Comparison of ENCODE assay signal across 8 cellular contexts in the genomic region with DNA sequence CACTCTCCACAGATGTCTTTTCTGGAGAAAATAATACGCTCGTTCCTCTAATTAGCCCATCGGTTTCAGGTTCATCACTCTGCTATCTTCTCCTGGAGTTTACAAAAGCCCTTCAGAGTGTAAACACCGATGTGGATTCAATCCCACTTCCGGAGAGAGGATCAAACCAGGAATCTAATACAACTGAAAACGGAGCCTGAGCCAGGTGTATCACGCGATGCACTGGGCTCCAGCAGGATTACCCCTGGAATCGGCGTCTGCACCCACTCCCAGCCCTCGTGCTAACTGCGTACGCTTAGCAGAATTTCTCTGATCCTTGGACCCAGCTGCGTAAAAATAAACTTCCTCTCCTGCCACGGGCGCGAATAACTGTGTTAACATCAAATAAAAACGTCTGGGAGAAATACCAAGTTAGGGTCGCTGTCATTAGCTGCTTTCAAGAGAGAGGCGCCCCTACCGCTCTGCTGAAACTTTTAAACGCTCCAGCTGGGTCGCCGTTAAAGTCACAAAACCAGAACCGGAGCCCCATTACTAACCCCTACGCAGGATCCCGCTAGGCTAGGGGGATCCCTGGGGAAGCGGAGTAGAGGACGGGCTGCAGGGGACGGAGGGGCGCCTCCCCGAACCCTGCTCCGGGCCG. TPM values are rescaled to one million over a fixed set of nuclear protein-coding genes. Genes with fewer than 3 reads are reported as not detected.
DNase-seq lines count a peak whose midpoint lies in the region; ATAC-seq, FAIRE-seq and TF ChIP-seq lines count a peak whose summit lies in the region.

No MANE protein-coding gene starts in this region.

- H3K9ac ChIP-seq in PC-3 (ENCODE audit: low read length) (peak overlapping the region; percentile 95), endothelial cell of umbilical vein (replicated peaks; ENCODE audit: extremely low read depth, insufficient read depth, low read length) (peak overlapping the region; percentile 92)

- H3K4me2 ChIP-seq in PC-3 (ENCODE audit: low read length) (peak overlapping the region; percentile 84), endothelial cell of umbilical vein (ENCODE audit: insufficient read depth, low read length) (peak overlapping the region; percentile 70)

- H4K20me1 ChIP-seq in PC-3 (ENCODE audit: low read length) (0 out of 2 replicates have a peak, but pooled peaks cover 6% of the 10 kb centered on the region), endothelial cell of umbilical vein (replicated peaks; ENCODE audit: control insufficient read depth, extremely low read depth, insufficient read depth, low read length) (no peaks in the 10 kb centered on the region)

- CTCF ChIA-PET in AG04450 (lab: Charles Lee), result interaction anchor here (1.1 to 2.3 kb wide), 3 partner anchors 9 to 167 kb away, joined by 3 to 5 read pairs (median 4); no protein-coding TSS in a partner anchor
- CTCF ChIA-PET in PC-3 (lab: Charles Lee), result no interaction called here
- CTCF ChIA-PET in endothelial cell of umbilical vein (lab: Charles Lee), result interaction anchor here (0.6 kb wide), 1 partner anchor 9 kb away, joined by 3 read pairs; no protein-coding TSS in a partner anchor

- no peaks in the 10 kb centered on the region for H3K9me1 ChIP-seq in endothelial cell of umbilical vein (replicated peaks; ENCODE audit: control insufficient read depth, extremely low read depth, insufficient read depth, low read length)

- H3K27me3 ChIP-seq in AG04450 (ENCODE audit: control insufficient read depth, insufficient read depth, low read length) (no peaks in the 10 kb centered on the region), PC-3 (ENCODE audit: low read length) (no peaks in the 10 kb centered on the region), endothelial cell of umbilical vein (ENCODE audit: control insufficient read depth in 2 of 2, insufficient read depth in 2 of 2, low read length in 2 of 2) (no peaks in the 10 kb centered on the region), neutrophil (no peaks in the 10 kb centered on the region)

- no peak for DNase-seq in AG04450 (ENCODE audit: low read depth, low spot score)
- DNase-seq in PC-3, result peak; percentile 25
- DNase-seq in endothelial cell of umbilical vein (ENCODE audit: low read depth, low spot score), result peak; percentile 31
- no peak for DNase-seq in D721Med (ENCODE audit: insufficient read length, low spot score)
- no peak for DNase-seq in activated CD4-positive, CD25-positive, alpha-beta regulatory T cell treated with anti-CD3 and anti-CD28 coated beads, Interleukin-2, amount 50 U/mL, for 72 hours

- H2AFZ ChIP-seq in PC-3 (ENCODE audit: low read length), result peak overlapping the region; percentile 61
- H2AFZ ChIP-seq in endothelial cell of umbilical vein (ENCODE audit: low read depth, low read length), result no peak overlapping the region

- H3K27ac ChIP-seq in AG04450 (ENCODE audit: low read depth, low read length) (peak overlapping the region; percentile 84), PC-3 (ENCODE audit: low read length) (peak overlapping the region; percentile 44), endothelial cell of umbilical vein (ENCODE audit: insufficient read depth, low read depth, low read length) (peak overlapping the region; percentile 78), neutrophil (peak overlapping the region; percentile 94)

- peaks cover 13% of the 10 kb centered on the region for H3K4me1 ChIP-seq in PC-3 (ENCODE audit: insufficient read depth, low read length)
- peaks cover 13% of the 10 kb centered on the region for H3K4me1 ChIP-seq in endothelial cell of umbilical vein (ENCODE audit: control insufficient read depth, extremely low read depth, insufficient read depth, low read length)
- peaks cover 27 to 30% of the 10 kb centered on the region in 2 experiments for H3K4me1 ChIP-seq in neutrophil (ENCODE audit: control insufficient read depth in 1 of 2, insufficient read depth in 1 of 2, low read depth in 1 of 2, low read length in 1 of 2)

- intact Hi-C loops in PC-3 (cut with micrococcal nuclease), result loop anchor here (1.0 to 5.0 kb wide), 3 partner anchors 46 to 674 kb away; a partner anchor contains a TSS
- intact Hi-C loops in endothelial cell of umbilical vein (cut with micrococcal nuclease), result loop anchor here (1.0 to 10.0 kb wide), 5 partner anchors 20 to 166 kb away; a partner anchor contains a TSS

- TF ChIP-seq CTCF in AG04450 (IDR thresholded peaks at IDR 0.05; ENCODE audit: low read depth, low read length) (no peak), PC-3 (conservative IDR thresholded peaks at IDR 0.05; ENCODE audit: low read depth, low read length) (no peak), endothelial cell of umbilical vein (IDR thresholded peaks at IDR 0.05; ENCODE audit: extremely low read depth in 1 of 2, insufficient read depth in 1 of 2, low read depth in 1 of 2, low read length in 2 of 2) (no peak), neutrophil (IDR thresholded peaks at IDR 0.05) (no peak), D721Med (IDR thresholded peaks at IDR 0.05; ENCODE audit: insufficient read depth, missing control alignments) (no peak)

- dilution Hi-C loops in endothelial cell of umbilical vein (cut with MboI; ENCODE audit: extremely low pct_ligation_motif_present, low sequenced_read_pairs), result no loop called here

- H3K4me3 ChIP-seq in AG04450 (ENCODE audit: low read depth, low read length), result peak overlapping the region; percentile 95
- H3K4me3 ChIP-seq in PC-3 (ENCODE audit: low read length), result peak overlapping the region; percentile 100
- H3K4me3 ChIP-seq in endothelial cell of umbilical vein (replicated peaks in 1 of 3; ENCODE audit: insufficient read depth in 1 of 3, low read depth in 1 of 3, low read length in 3 of 3), result peak overlapping the region; percentile 85 to 92 (median 89)
- peak overlapping the region; percentile 76 to 80 for H3K4me3 ChIP-seq in neutrophil (ENCODE audit: low read depth in 1 of 2, low read length in 1 of 2)

- peaks cover 14% of the 10 kb centered on the region for H3K9me3 ChIP-seq in AG04450 (ENCODE audit: control insufficient read depth, insufficient read depth, low read length)
- no peaks in the 10 kb centered on the region for H3K9me3 ChIP-seq in PC-3 (ENCODE audit: low read length)
- no peaks in the 10 kb centered on the region for H3K9me3 ChIP-seq in endothelial cell of umbilical vein (replicated peaks; ENCODE audit: control insufficient read depth, insufficient read depth, low read length)
- H3K9me3 ChIP-seq in neutrophil, result no peaks in the 10 kb centered on the region

- peaks cover 47% of the 10 kb centered on the region for H3K79me2 ChIP-seq in PC-3 (ENCODE audit: low read length)
- H3K79me2 ChIP-seq in endothelial cell of umbilical vein (ENCODE audit: control insufficient read depth, insufficient read depth, low read length), result peaks cover 42% of the 10 kb centered on the region

- no peak for TF ChIP-seq POLR2A in endothelial cell of umbilical vein (IDR thresholded peaks at IDR 0.05; ENCODE audit: low read depth, low read length)

- TSS peak; percentile 51 for BruUV-seq in PC-3 (replicated peaks; lab: Mats Ljungman, UMichigan)
- BruUV-seq in endothelial cell of umbilical vein (replicated peaks; lab: Mats Ljungman, UMichigan), result TSS peak; percentile 40

- ATAC-seq in GM19395 (IDR thresholded peaks at IDR 0.05; ENCODE audit: unreplicated experiment) (peak; percentile 17), PC-3 (peak; percentile 28; the same call in 1 of the 2 replicates), HG03442 (IDR thresholded peaks at IDR 0.05; ENCODE audit: unreplicated experiment) (no peak)

- POLR2A ChIA-PET in AG04450 (lab: Yijun Ruan, JAX) (interaction anchor here (0.7 to 1.1 kb wide), 2 partner anchors 20 to 31 kb away, joined by 3 to 4 read pairs; a partner anchor contains a TSS), PC-3 (lab: Charles Lee; ENCODE audit: unreplicated experiment) (no interaction called here), endothelial cell of umbilical vein (lab: Charles Lee) (interaction anchor here (0.7 to 1.5 kb wide), 2 partner anchors 11 to 21 kb away, joined by 3 to 8 read pairs; a partner anchor contains a TSS)

- peak; percentile 26 for FAIRE-seq in endothelial cell of umbilical vein (lab: Jason Lieb, UNC)
- no peak for FAIRE-seq in D721Med (lab: Jason Lieb, UNC)

- H3K36me3 ChIP-seq in PC-3 (ENCODE audit: low read depth, low read length) (peaks cover 25% of the 10 kb centered on the region), endothelial cell of umbilical vein (ENCODE audit: control insufficient read depth in 2 of 2, extremely low read depth in 1 of 2, insufficient read depth in 2 of 2, low read length in 2 of 2) (peaks cover 3 to 15% of the 10 kb centered on the region in 2 experiments), neutrophil (peaks cover 16% of the 10 kb centered on the region)

- no peaks in the 10 kb centered on the region for H3F3A ChIP-seq in PC-3 (ENCODE audit: low read length, unreplicated experiment)

- no peaks in the 10 kb centered on the region for H3K9me2 ChIP-seq in PC-3 (replicated peaks; ENCODE audit: low read length)

RNA-seq across cellular contexts. Expression of a gene that starts 0.5 kb away (rescaled TPM):
- polyA plus RNA-seq in AG04450 (2011; rRNA removed) (35.3 and 37.0 TPM in 2 replicates), endothelial cell of umbilical vein (20.1 and 21.8 TPM in 2 replicates)
- polyA minus RNA-seq in AG04450 (2011; rRNA and poly(A)+ RNA removed), result 34.8 and 38.6 TPM in 2 replicates
- total RNA-seq in PC-3 (2014; rRNA removed) (16.5 and 18.0 TPM in 2 replicates), endothelial cell of umbilical vein (30.9 and 31.1 TPM in 2 replicates)
- polyA plus RNA-seq in endothelial cell of umbilical vein (2011; cell fraction: cytosol; rRNA removed), result 16.4 and 18.1 TPM in 2 replicates
- polyA plus RNA-seq in endothelial cell of umbilical vein (2011; cell fraction: nucleus; rRNA removed), result 92.5 and 96.6 TPM in 2 replicates
- 16.4 and 21.6 TPM in 2 replicates for polyA plus RNA-seq in endothelial cell of umbilical vein (2012)
- polyA minus RNA-seq in endothelial cell of umbilical vein, result 44.7 and 59.7 TPM in 2 replicates
- polyA minus RNA-seq in endothelial cell of umbilical vein (2011; cell fraction: cytosol; rRNA and poly(A)+ RNA removed), result 8.2 TPM
- polyA minus RNA-seq in endothelial cell of umbilical vein (2011; cell fraction: nucleus; rRNA and poly(A)+ RNA removed), result 57.9 and 89.1 TPM in 2 replicates

RNA-seq across cellular contexts. Expression of a gene that starts 7.8 kb away (rescaled TPM):
- polyA plus RNA-seq in AG04450 (2011; rRNA removed) (265 and 308 TPM in 2 replicates), endothelial cell of umbilical vein (251 and 268 TPM in 2 replicates)
- 231 and 316 TPM in 2 replicates for polyA minus RNA-seq in AG04450 (2011; rRNA and poly(A)+ RNA removed)
- total RNA-seq in PC-3 (2014; rRNA removed) (95.7 and 110 TPM in 2 replicates), endothelial cell of umbilical vein (168 and 188 TPM in 2 replicates)
- polyA plus RNA-seq in endothelial cell of umbilical vein (2011; cell fraction: cytosol; rRNA removed), result 257 and 331 TPM in 2 replicates
- polyA plus RNA-seq in endothelial cell of umbilical vein (2011; cell fraction: nucleus; rRNA removed), result 152 and 181 TPM in 2 replicates
- 169 and 251 TPM in 2 replicates for polyA plus RNA-seq in endothelial cell of umbilical vein (2012)
- 230 and 233 TPM in 2 replicates for polyA minus RNA-seq in endothelial cell of umbilical vein
- polyA minus RNA-seq in endothelial cell of umbilical vein (2011; cell fraction: cytosol; rRNA and poly(A)+ RNA removed), result 122 TPM
- 46.3 and 64.6 TPM in 2 replicates for polyA minus RNA-seq in endothelial cell of umbilical vein (2011; cell fraction: nucleus; rRNA and poly(A)+ RNA removed)

RNA-seq across cellular contexts. Expression of a gene that starts 20.2 kb away (rescaled TPM):
- polyA plus RNA-seq in AG04450 (2011; rRNA removed), result 39.5 and 44.2 TPM in 2 replicates
- 56.9 and 63.1 TPM in 2 replicates for polyA minus RNA-seq in AG04450 (2011; rRNA and poly(A)+ RNA removed)
- 208 and 226 TPM in 2 replicates for total RNA-seq in PC-3 (2014; rRNA removed)
- 183 and 187 TPM in 2 replicates for total RNA-seq in endothelial cell of umbilical vein
- 145 and 156 TPM in 2 replicates for polyA plus RNA-seq in endothelial cell of umbilical vein
- 128 and 148 TPM in 2 replicates for polyA plus RNA-seq in endothelial cell of umbilical vein (2011; cell fraction: cytosol; rRNA removed)
- 575 and 612 TPM in 2 replicates for polyA plus RNA-seq in endothelial cell of umbilical vein (2011; cell fraction: nucleus; rRNA removed)
- polyA plus RNA-seq in endothelial cell of umbilical vein (2012), result 68.4 and 119 TPM in 2 replicates
- polyA minus RNA-seq in endothelial cell of umbilical vein, result 123 and 162 TPM in 2 replicates
- polyA minus RNA-seq in endothelial cell of umbilical vein (2011; cell fraction: cytosol; rRNA and poly(A)+ RNA removed), result 332 TPM
- polyA minus RNA-seq in endothelial cell of umbilical vein (2011; cell fraction: nucleus; rRNA and poly(A)+ RNA removed), result 151 and 168 TPM in 2 replicates

RNA-seq across cellular contexts. Expression of a gene that starts 20.4 kb away (rescaled TPM):
- polyA plus RNA-seq in AG04450 (2011; rRNA removed), result 25.4 and 26.1 TPM in 2 replicates
- polyA minus RNA-seq in AG04450 (2011; rRNA and poly(A)+ RNA removed), result 31.1 and 42.8 TPM in 2 replicates
- total RNA-seq in PC-3 (2014; rRNA removed), result 17.9 and 23.9 TPM in 2 replicates
- 20.5 and 22.7 TPM in 2 replicates for total RNA-seq in endothelial cell of umbilical vein
- polyA plus RNA-seq in endothelial cell of umbilical vein, result 27.4 and 31.4 TPM in 2 replicates
- 20.7 and 21.5 TPM in 2 replicates for polyA plus RNA-seq in endothelial cell of umbilical vein (2011; cell fraction: cytosol; rRNA removed)
- polyA plus RNA-seq in endothelial cell of umbilical vein (2011; cell fraction: nucleus; rRNA removed), result 57.4 and 65.9 TPM in 2 replicates
- 25.9 and 28.9 TPM in 2 replicates for polyA plus RNA-seq in endothelial cell of umbilical vein (2012)
- polyA minus RNA-seq in endothelial cell of umbilical vein, result 22.9 and 24.5 TPM in 2 replicates
- polyA minus RNA-seq in endothelial cell of umbilical vein (2011; cell fraction: cytosol; rRNA and poly(A)+ RNA removed), result 10.0 TPM
- 13.7 and 17.7 TPM in 2 replicates for polyA minus RNA-seq in endothelial cell of umbilical vein (2011; cell fraction: nucleus; rRNA and poly(A)+ RNA removed)

RNA-seq across cellular contexts. Expression of a gene that starts 31.4 kb away (rescaled TPM):
- 13.9 and 15.2 TPM in 2 replicates for polyA plus RNA-seq in AG04450 (2011; rRNA removed)
- 11.4 and 11.9 TPM in 2 replicates for polyA minus RNA-seq in AG04450 (2011; rRNA and poly(A)+ RNA removed)
- total RNA-seq in PC-3 (2014; rRNA removed), result 4.7 and 7.3 TPM in 2 replicates
- 7.4 and 7.7 TPM in 2 replicates for total RNA-seq in endothelial cell of umbilical vein
- 6.5 and 7.7 TPM in 2 replicates for polyA plus RNA-seq in endothelial cell of umbilical vein
- 10.3 and 11.9 TPM in 2 replicates for polyA plus RNA-seq in endothelial cell of umbilical vein (2011; cell fraction: cytosol; rRNA removed)
- 8.7 and 9.3 TPM in 2 replicates for polyA plus RNA-seq in endothelial cell of umbilical vein (2011; cell fraction: nucleus; rRNA removed)
- polyA plus RNA-seq in endothelial cell of umbilical vein (2012), result 6.7 and 7.0 TPM in 2 replicates
- polyA minus RNA-seq in endothelial cell of umbilical vein, result 6.2 and 7.1 TPM in 2 replicates
- 2.5 TPM for polyA minus RNA-seq in endothelial cell of umbilical vein (2011; cell fraction: cytosol; rRNA and poly(A)+ RNA removed)
- polyA minus RNA-seq in endothelial cell of umbilical vein (2011; cell fraction: nucleus; rRNA and poly(A)+ RNA removed), result 3.0 and 3.6 TPM in 2 replicates

Comparison
In these comparisons a context has a peak if more than half of its experiments do, and no peak if none do; other contexts are left out.
1. DNase-seq: peak in PC-3 (single experiment) and endothelial cell of umbilical vein (single experiment); none in AG04450 (single experiment), D721Med (single experiment) and activated CD4-positive, CD25-positive, alpha-beta regulatory T cell treated with anti-CD3 and anti-CD28 coated beads, Interleukin-2, amount 50 U/mL, for 72 hours (single experiment).
2. H3K27ac ChIP-seq: peak in every context shown above with its lines; median percentile 94 in neutrophil; 84 in AG04450; 78 in endothelial cell of umbilical vein; 44 in PC-3.
3. Peak in every context shown above with its lines, with median percentiles within 50 percentile points of each other: H3K4me3 ChIP-seq.